Comparison of ENCODE assay signal across 12 cellular contexts in genomic region chr3:46936733-46937250, GRCh38. TPM values are rescaled to one million over a fixed set of nuclear protein-coding genes. Genes with fewer than 3 reads are reported as not detected.
DNase-seq lines count a peak whose midpoint lies in the region; ATAC-seq and TF ChIP-seq lines count a peak whose summit lies in the region.
"Had no signal": no experiment of that assay in that cellular context is flagged by ENCODE, and none has a peak within 500 bp of the region (broad histone marks: within the 10 kb centered on the region; RNA-seq: fewer than 3 reads in every experiment).

No MANE protein-coding gene starts in this region.

- H3K4me3 ChIP-seq in ascending aorta = no peak overlapping the region
- no peak overlapping the region for H3K4me3 ChIP-seq in lower lobe of right lung
- no peak overlapping the region for H3K4me3 ChIP-seq in tibial artery

- no peak for DNase-seq in activated T-cell treated with anti-CD3 and anti-CD28 coated beads, Interleukin-2, amount 50 U/mL, for 24 hours
- no peak for DNase-seq in activated T-cell treated with anti-CD3 and anti-CD28 coated beads for 4 hours
- DNase-seq in ascending aorta (ENCODE audit: low spot score in 2 of 2) = no peak
- DNase-seq in lower lobe of right lung = peak; percentile 24
- peak; percentile 17 to 66 for DNase-seq in tibial artery
- no peak for DNase-seq in Kasumi-1 (lab: John Stamatoyannopoulos, UW)
- no peak for DNase-seq in NCI-H1417 treated with DMSO at 0.1 percent for 48 hours (lab: John Stamatoyannopoulos, UW)
- no peak for DNase-seq in T-helper 2 cell treated with Interferon-gamma antibody and Interleukin-4, amounts not matched to agents 5 μg/mL and 100 μg/mL, for 36 hours (ENCODE audit: low spot score)
- DNase-seq: ACHN; activated CD4-positive, alpha-beta T cell treated with anti-CD3 and anti-CD28 coated beads, Interleukin-2, amount 50 U/mL, for 1 hour had no signal

- H3K36me3 ChIP-seq in ascending aorta (peaks cover 9 to 28% of the 10 kb centered on the region in 2 donors), lower lobe of right lung (peaks cover 44% of the 10 kb centered on the region), tibial artery (peaks cover 6 to 46% (median 24%) of the 10 kb centered on the region in 3 donors)

- peaks cover 91% of the 10 kb centered on the region for H3K36me3 Mint-ChIP-seq in activated T-cell treated with anti-CD3 and anti-CD28 coated beads, Interleukin-2, amount 50 U/mL, for 24 hours (ENCODE audit: low read depth)
- H3K36me3 Mint-ChIP-seq in T-helper 2 cell treated with Interferon-gamma antibody and Interleukin-4, amounts not matched to agents 5 μg/mL and 100 μg/mL, for 36 hours (ENCODE audit: low read depth) = peaks cover 40% of the 10 kb centered on the region

- intact Hi-C loops in ascending aorta (cut with DNase I) (loop anchor here (10.0 kb wide), 2 partner anchors 348 to 378 kb away; partner anchors contain the start of genes KIF9 and KLHL18), lower lobe of right lung (cut with DNase I) (no loop called here), tibial artery (cut with DNase I; ENCODE audit: low total_unique reads) (loop anchor here (2.0 kb wide), 1 partner anchor 40 kb away; the partner anchor contains the start of gene CCDC12)

- no peak overlapping the region for H3K4me3 Mint-ChIP-seq in activated T-cell treated with anti-CD3 and anti-CD28 coated beads, Interleukin-2, amount 50 U/mL, for 24 hours
- no peak overlapping the region for H3K4me3 Mint-ChIP-seq in T-helper 2 cell treated with Interferon-gamma antibody and Interleukin-4, amounts not matched to agents 5 μg/mL and 100 μg/mL, for 36 hours
- H3K4me3 Mint-ChIP-seq: neural crest cell had no signal

- no peak for ATAC-seq in lower lobe of right lung

- H3K27me3 ChIP-seq in ascending aorta (no peaks in the 10 kb centered on the region), lower lobe of right lung (ENCODE audit: low read depth) (no peaks in the 10 kb centered on the region), tibial artery (no peaks in the 10 kb centered on the region)

- H3K4me1 Mint-ChIP-seq in activated T-cell treated with anti-CD3 and anti-CD28 coated beads, Interleukin-2, amount 50 U/mL, for 24 hours (ENCODE audit: low read depth) = peaks cover 61% of the 10 kb centered on the region
- peaks cover 36% of the 10 kb centered on the region for H3K4me1 Mint-ChIP-seq in T-helper 2 cell treated with Interferon-gamma antibody and Interleukin-4, amounts not matched to agents 5 μg/mL and 100 μg/mL, for 36 hours (ENCODE audit: low read depth)

- peak overlapping the region; percentile 72 for H3K27ac Mint-ChIP-seq in activated T-cell treated with anti-CD3 and anti-CD28 coated beads, Interleukin-2, amount 50 U/mL, for 24 hours
- no peak overlapping the region for H3K27ac Mint-ChIP-seq in T-helper 2 cell treated with Interferon-gamma antibody and Interleukin-4, amounts not matched to agents 5 μg/mL and 100 μg/mL, for 36 hours

- H3K27ac ChIP-seq in ascending aorta (peak overlapping the region; percentile 70 to 94), lower lobe of right lung (peak overlapping the region; percentile 66), tibial artery (peak overlapping the region; percentile 80 to 85)

- H3K4me1 ChIP-seq in ascending aorta = peaks cover 35 to 47% of the 10 kb centered on the region in 2 donors
- peaks cover 80% of the 10 kb centered on the region for H3K4me1 ChIP-seq in lower lobe of right lung
- H3K4me1 ChIP-seq in tibial artery = peaks cover 6 to 56% (median 52%) of the 10 kb centered on the region in 4 donors

- no peak for TF ChIP-seq CTCF in ascending aorta (IDR thresholded peaks at IDR 0.05)
- TF ChIP-seq CTCF in lower lobe of right lung (IDR thresholded peaks at IDR 0.05) = no peak
- no peak for TF ChIP-seq CTCF in tibial artery (IDR thresholded peaks at IDR 0.05)

- H3K9me3 Mint-ChIP-seq in activated T-cell treated with anti-CD3 and anti-CD28 coated beads, Interleukin-2, amount 50 U/mL, for 24 hours = no peaks in the 10 kb centered on the region
- no peaks in the 10 kb centered on the region for H3K9me3 Mint-ChIP-seq in T-helper 2 cell treated with Interferon-gamma antibody and Interleukin-4, amounts not matched to agents 5 μg/mL and 100 μg/mL, for 36 hours
- H3K9me3 Mint-ChIP-seq: neural crest cell had no signal

- no peaks in the 10 kb centered on the region for H3K27me3 Mint-ChIP-seq in activated T-cell treated with anti-CD3 and anti-CD28 coated beads, Interleukin-2, amount 50 U/mL, for 24 hours
- H3K27me3 Mint-ChIP-seq in T-helper 2 cell treated with Interferon-gamma antibody and Interleukin-4, amounts not matched to agents 5 μg/mL and 100 μg/mL, for 36 hours (ENCODE audit: low read depth) = no peaks in the 10 kb centered on the region

- H3K9me3 ChIP-seq in ascending aorta (no peaks in the 10 kb centered on the region), lower lobe of right lung (no peaks in the 10 kb centered on the region), tibial artery (no peaks in the 10 kb centered on the region)

RNA-seq across cellular contexts. Expression of gene CCDC12, which starts 39.8 kb away (rescaled TPM):
- total RNA-seq in ascending aorta (34.3 TPM), lower lobe of right lung (42.9 TPM)

RNA-seq across cellular contexts. Expression of gene NBEAL2, which starts 42.7 kb away (rescaled TPM):
- total RNA-seq in ascending aorta = 70.2 TPM
- total RNA-seq in lower lobe of right lung = 97.0 TPM

RNA-seq across cellular contexts. Expression of gene PTH1R, which starts 59.3 kb away (rescaled TPM):
- total RNA-seq in ascending aorta (10.3 TPM), lower lobe of right lung (14.5 TPM)
- total RNA-seq: glomerular endothelial cell had no signal

Comparison
In these comparisons a context has a peak if more than half of its experiments do, and no peak if none do; other contexts are left out.
1. DNase-seq: peak in lower lobe of right lung (single experiment) and tibial artery (2 of 2); none in activated T-cell treated with anti-CD3 and anti-CD28 coated beads, Interleukin-2, amount 50 U/mL, for 24 hours (single experiment), activated T-cell treated with anti-CD3 and anti-CD28 coated beads for 4 hours (single experiment), ascending aorta (0 of 2), Kasumi-1 (0 of 2), NCI-H1417 treated with DMSO at 0.1 percent for 48 hours (single experiment) and T-helper 2 cell treated with Interferon-gamma antibody and Interleukin-4, amounts not matched to agents 5 μg/mL and 100 μg/mL, for 36 hours (single experiment).
2. Peak in every context shown above with its lines, with median percentiles within 50 percentile points of each other: H3K27ac ChIP-seq.